ENCODE assay signal across 2 cellular contexts in the genomic region with DNA sequence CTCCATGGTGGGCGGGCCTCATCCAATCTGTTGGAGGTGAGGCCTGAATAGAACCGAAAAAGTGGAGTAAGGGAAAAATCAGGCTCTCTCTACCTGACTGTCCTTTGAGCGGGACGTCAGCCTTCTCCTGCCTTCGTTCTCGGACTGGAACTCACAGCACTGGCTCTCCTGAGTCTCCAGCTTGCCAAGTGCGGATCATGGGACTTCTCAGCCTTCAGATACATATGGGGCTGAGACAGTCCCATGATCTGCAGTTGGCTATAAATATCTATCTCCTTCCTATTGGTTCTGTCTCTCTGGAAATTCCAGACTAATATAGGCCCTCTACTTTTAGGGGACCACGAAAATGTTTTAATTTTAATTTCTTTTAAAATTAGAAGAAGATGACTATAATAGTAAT.
TF ChIP-seq lines count a peak whose summit lies in the region.

No MANE protein-coding gene starts in this region.

TF ChIP-seq in IMR-90, 13 proteins besides CTCF, POLR2A, EP300 and RAD21:
- TF ChIP-seq CHD1 (IDR thresholded peaks at IDR 0.05; ENCODE audit: low read depth, low read length), result no peak
- TF ChIP-seq CEBPB (IDR thresholded peaks at IDR 0.05; ENCODE audit: low read depth, low read length), result no peak
- no peak for TF ChIP-seq SMC3 (IDR thresholded peaks at IDR 0.05; ENCODE audit: low read depth, low read length)
- no peak for TF ChIP-seq RCOR1 (IDR thresholded peaks at IDR 0.05; ENCODE audit: insufficient replicate concordance, low read length)
- TF ChIP-seq MAZ (IDR thresholded peaks at IDR 0.05; ENCODE audit: borderline replicate concordance, low read depth, low read length), result no peak
TF ChIP-seq in IMR-90: peak in this region for 0.

TF ChIP-seq in H1, 55 proteins besides CTCF, POLR2A, EP300 and RAD21:
- no peak for TF ChIP-seq GABPA (IDR thresholded peaks at IDR 0.05; ENCODE audit: borderline replicate concordance, insufficient read depth, low read length)
- TF ChIP-seq ZNF274 (IDR thresholded peaks at IDR 0.05; ENCODE audit: borderline replicate concordance, extremely low read depth, low read length), result no peak
- no peak for TF ChIP-seq CEBPB (IDR thresholded peaks at IDR 0.05; ENCODE audit: low read depth, low read length)
- TF ChIP-seq SUZ12 (IDR thresholded peaks at IDR 0.05; ENCODE audit: low read length), result no peak
- TF ChIP-seq BACH1 (IDR thresholded peaks at IDR 0.05; ENCODE audit: low read length), result no peak
- no peak for TF ChIP-seq TBP (IDR thresholded peaks at IDR 0.05; ENCODE audit: low read depth, low read length)
- TF ChIP-seq RFX5 (IDR thresholded peaks at IDR 0.05; ENCODE audit: borderline replicate concordance, low read depth, low read length), result no peak
- no peak for TF ChIP-seq CBX8 (IDR thresholded peaks at IDR 0.05; ENCODE audit: borderline replicate concordance, low read depth, low read length)
- no peak for TF ChIP-seq TCF12 (IDR thresholded peaks at IDR 0.05; ENCODE audit: low read depth, low read length)
- TF ChIP-seq BCL11A (IDR thresholded peaks at IDR 0.05; ENCODE audit: low read depth in 2 of 2, low read length in 2 of 2), result no peak
- TF ChIP-seq, protein P1, sequence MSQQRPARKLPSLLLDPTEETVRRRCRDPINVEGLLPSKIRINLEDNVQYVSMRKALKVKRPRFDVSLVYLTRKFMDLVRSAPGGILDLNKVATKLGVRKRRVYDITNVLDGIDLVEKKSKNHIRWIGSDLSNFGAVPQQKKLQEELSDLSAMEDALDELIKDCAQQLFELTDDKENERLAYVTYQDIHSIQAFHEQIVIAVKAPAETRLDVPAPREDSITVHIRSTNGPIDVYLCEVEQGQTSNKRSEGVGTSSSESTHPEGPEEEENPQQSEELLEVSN (IDR thresholded peaks at IDR 0.05), result no peak
- no peak for TF ChIP-seq JUND (IDR thresholded peaks at IDR 0.05; ENCODE audit: low read length)
- TF ChIP-seq HDAC2 (IDR thresholded peaks at IDR 0.05; ENCODE audit: borderline replicate concordance in 1 of 2, low read depth in 2 of 2, low read length in 2 of 2), result no peak
- TF ChIP-seq CBX5 (IDR thresholded peaks at IDR 0.05; ENCODE audit: low read depth, low read length), result no peak
TF ChIP-seq in H1: peak in this region for 0.
